Comparison of ENCODE assay signal across 10 cellular contexts in genomic region chr2:237154894-237155851, GRCh38.
DNase-seq lines count a peak whose midpoint lies in the region; ATAC-seq, FAIRE-seq and TF ChIP-seq lines count a peak whose summit lies in the region.
"Had no signal": no experiment of that assay in that cellular context is flagged by ENCODE, and none has a peak within 500 bp of the region (broad histone marks: within the 10 kb centered on the region; RNA-seq: fewer than 3 reads in every experiment).

No MANE protein-coding gene starts in this region.

- H2BK120ac ChIP-seq in H1 (replicated peaks; ENCODE audit: low read depth, low read length) = no peak overlapping the region

- no peak overlapping the region for H3K4me2 ChIP-seq in H1 (ENCODE audit: insufficient read depth in 1 of 2, low read depth in 2 of 2, low read length in 2 of 2)

- H3K4me1 ChIP-seq in H1 (replicated peaks in 1 of 4; ENCODE audit: control insufficient read depth in 3 of 4, insufficient read depth in 4 of 4, low read length in 3 of 4) = no peaks in the 10 kb centered on the region; a peak in 2 of 7 replicates

- H4K91ac ChIP-seq in H1 (replicated peaks; ENCODE audit: insufficient read length, low read length) = no peak overlapping the region

- FAIRE-seq in H1 (lab: Jason Lieb, UNC) = no peak

- H3K36me3 ChIP-seq in H1 (ENCODE audit: control insufficient read depth in 2 of 4, insufficient read depth in 4 of 4, low read length in 3 of 4) = no peaks in the 10 kb centered on the region

- no peak overlapping the region for H3K23ac ChIP-seq in H1 (ENCODE audit: insufficient read length)

- no peaks in the 10 kb centered on the region for H3K9me3 Mint-ChIP-seq in CD4-positive, alpha-beta T cell
- H3K9me3 Mint-ChIP-seq: CD14-positive monocyte had no signal

- no peak for TF ChIP-seq POLR2A in H1 (IDR thresholded peaks at IDR 0.05; ENCODE audit: control extremely low read depth in 1 of 2, low read depth in 2 of 2, low read length in 2 of 2)

- no peak overlapping the region; the same call in 1 of the 2 replicates for H2BK5ac ChIP-seq in H1 (ENCODE audit: low read depth, low read length)

- no peak overlapping the region for H3K27ac Mint-ChIP-seq in CD4-positive, alpha-beta T cell
- H3K27ac Mint-ChIP-seq: CD14-positive monocyte had no signal

- 0 out of 2 replicates have a peak overlapping the region, but pooled peaks have one; percentile 6 for H2BK20ac ChIP-seq in H1 (ENCODE audit: low read length)

- H3K79me2 ChIP-seq in H1 (ENCODE audit: control insufficient read depth in 1 of 2, insufficient read depth in 2 of 2, low read length in 2 of 2) = no peaks in the 10 kb centered on the region

- H3K9ac ChIP-seq in H1 (replicated peaks in 1 of 4; ENCODE audit: extremely low read depth in 1 of 4, low read depth in 3 of 4, low read length in 3 of 4) = no peak overlapping the region

- no peak overlapping the region for H3K27ac ChIP-seq in H1 (ENCODE audit: low read depth, low read length)
- H3K27ac ChIP-seq in CD4-positive, alpha-beta T cell (ENCODE audit: low read depth, low read length) = no peak overlapping the region

- TF ChIP-seq CTCF in H1 (IDR thresholded peaks at IDR 0.05; ENCODE audit: control extremely low read depth in 1 of 3, insufficient read depth in 1 of 3, low read depth in 1 of 3, low read length in 3 of 3) (no peak), foreskin fibroblast (IDR thresholded peaks at IDR 0.05; ENCODE audit: low read depth, low read length) (no peak)
- TF ChIP-seq CTCF in CD4-positive, alpha-beta T cell (IDR thresholded peaks at IDR 0.05) = no peak

- DNase-seq in activated naive CD4-positive, alpha-beta T cell treated with Interleukin-2 at 50 U/mL for 16 hours = peak; percentile 8
- DNase-seq in activated naive CD4-positive, alpha-beta T cell (lab: John Stamatoyannopoulos, UW) = no peak
- DNase-seq in H1 (ENCODE audit: low read depth in 1 of 2, low spot score in 2 of 2) (no peak), foreskin fibroblast (no peak)
- DNase-seq in stimulated activated naive CD8-positive, alpha-beta T cell treated with anti-CD3 and anti-CD28 coated beads, Interleukin-15, Interleukin-2, amounts not matched to agents 100 U/mL and 50 U/mL, for 24 hours = peak; percentile 70
- no peak for DNase-seq in CD4-positive, alpha-beta T cell
- DNase-seq: nucleus accumbens had no signal

- no peaks in the 10 kb centered on the region for H4K20me1 ChIP-seq in H1 (replicated peaks in 1 of 2; ENCODE audit: control insufficient read depth in 1 of 2, insufficient read depth in 2 of 2, low read length in 2 of 2)

- intact Hi-C loops in CD4-positive, alpha-beta T cell (cut with DNase I, micrococcal nuclease) = loop anchor here (1.0 to 5.0 kb wide), 4 partner anchors 267 to 590 kb away; no protein-coding TSS in a partner anchor

- no peak overlapping the region for H4K8ac ChIP-seq in H1 (ENCODE audit: extremely low read depth, insufficient read depth, low read length)

- no peak overlapping the region for H2AFZ ChIP-seq in H1 (ENCODE audit: low read length)

- H2BK15ac ChIP-seq in H1 (ENCODE audit: low read length) = no peak overlapping the region

- no peaks in the 10 kb centered on the region for H3K27me3 Mint-ChIP-seq in CD4-positive, alpha-beta T cell

- POLR2A ChIA-PET in H1 (lab: Charles Lee; ENCODE audit: partially characterized antibody) = no interaction called here
- POLR2A ChIA-PET in CD4-positive, alpha-beta T cell (lab: Charles Lee) = no interaction called here

- no peak overlapping the region for H3K18ac ChIP-seq in H1 (ENCODE audit: extremely low read depth, low read length)

- no peak overlapping the region for H3K14ac ChIP-seq in H1 (ENCODE audit: insufficient read length)

- no peaks in the 10 kb centered on the region for H3K4me1 Mint-ChIP-seq in CD4-positive, alpha-beta T cell (ENCODE audit: low read depth)
- H3K4me1 Mint-ChIP-seq: CD14-positive monocyte had no signal

- TF ChIP-seq EP300 in H1 (IDR thresholded peaks at IDR 0.05; ENCODE audit: borderline replicate concordance in 1 of 2, low read depth in 2 of 2, low read length in 2 of 2) = no peak

- WGBS in H1 (ENCODE audit: extremely low coverage in 1 of 2, insufficient coverage in 1 of 2, insufficient read length in 1 of 2, insufficient replicate concordance in 2 of 2, low coverage in 1 of 2, low lambda C conversion rate in 2 of 2, missing lambda C conversion rate in 1 of 2), 2 experiments = 84% methylated on average over 9 of the region's 10 CpGs; no CpG with 5 or more reads in 1 of the 2 experiments

- H3K4me3 ChIP-seq in H1 (ENCODE audit: extremely low read depth in 1 of 4, insufficient read depth in 2 of 4, low read depth in 3 of 4, low read length in 4 of 4) = no peak overlapping the region
- H3K4me3 ChIP-seq in foreskin fibroblast (ENCODE audit: low read depth in 1 of 2, low read length in 2 of 2) = no peak overlapping the region

- no peaks in the 10 kb centered on the region for H3K79me1 ChIP-seq in H1 (ENCODE audit: low read depth, low read length)

- no peak overlapping the region for H2BK12ac ChIP-seq in H1 (ENCODE audit: low read depth, low read length)

- no peak overlapping the region for H2AK5ac ChIP-seq in H1 (ENCODE audit: low read depth, low read length)

- no peaks in the 10 kb centered on the region for H3K36me3 Mint-ChIP-seq in CD4-positive, alpha-beta T cell (ENCODE audit: low read depth)
- H3K36me3 Mint-ChIP-seq: CD14-positive monocyte had no signal

- ATAC-seq in HG03095 (IDR thresholded peaks at IDR 0.05; ENCODE audit: unreplicated experiment) (peak; percentile 84), HG03378 (IDR thresholded peaks at IDR 0.05; ENCODE audit: unreplicated experiment) (no peak)
- ATAC-seq in stimulated activated naive CD8-positive, alpha-beta T cell treated with anti-CD3 and anti-CD28 coated beads, Interleukin-15, Interleukin-2, amounts not matched to agents 100 U/mL and 50 U/mL, for 24 hours = peak; percentile 80
- no peak for ATAC-seq in CD4-positive, alpha-beta T cell (ENCODE audit: poor library complexity)

- no peaks in the 10 kb centered on the region for H3K27me3 ChIP-seq in H1 (replicated peaks in 1 of 4; ENCODE audit: control insufficient read depth in 3 of 4, extremely low read depth in 1 of 4, insufficient read depth in 3 of 4, low read length in 3 of 4)
- H3K27me3 ChIP-seq in CD4-positive, alpha-beta T cell (ENCODE audit: control insufficient read depth, insufficient read depth, low read length) = no peaks in the 10 kb centered on the region

- H4K5ac ChIP-seq in H1 (ENCODE audit: insufficient read length, low read depth, low read length) = no peak overlapping the region

- H3K9me3 ChIP-seq in H1 (ENCODE audit: insufficient read depth in 2 of 2, low read depth in 1 of 2, low read length in 1 of 2) = no peaks in the 10 kb centered on the region
- no peaks in the 10 kb centered on the region for H3K9me3 ChIP-seq in CD4-positive, alpha-beta T cell (ENCODE audit: control insufficient read depth, low read length)

- H3K56ac ChIP-seq in H1 (replicated peaks; ENCODE audit: insufficient read length, low read depth, low read length) = no peak overlapping the region

- CTCF ChIA-PET in H1 (lab: Charles Lee; ENCODE audit: partially characterized antibody) = interaction anchor here (0.8 to 3.1 kb wide), 26 partner anchors 10 to 417 kb away, joined by 3 to 21 read pairs (median 8); no protein-coding TSS in a partner anchor
- CTCF ChIA-PET in CD4-positive, alpha-beta T cell (lab: Charles Lee) = interaction anchor here (0.8 to 2.2 kb wide), 3 partner anchors 320 to 417 kb away, joined by 3 to 11 read pairs (median 10); no protein-coding TSS in a partner anchor

- H3K4me3 Mint-ChIP-seq in CD4-positive, alpha-beta T cell = no peak overlapping the region

- TF ChIP-seq RAD21 in H1 (IDR thresholded peaks at IDR 0.05 in 1 of 2, conservative IDR thresholded peaks at IDR 0.05 in 1 of 2; ENCODE audit: low read depth in 2 of 2, low read length in 2 of 2) = no peak

- H3K4ac ChIP-seq in H1 (replicated peaks; ENCODE audit: insufficient read length, low read depth, low read length) = no peak overlapping the region

- no peaks in the 10 kb centered on the region for H3K23me2 ChIP-seq in H1 (ENCODE audit: low read depth, low read length)

TF ChIP-seq in H1, 55 proteins besides CTCF, POLR2A, EP300 and RAD21:
- TF ChIP-seq TAF7 (optimal IDR thresholded peaks at IDR 0.05; ENCODE audit: borderline replicate concordance, low read depth, low read length) (no peak), ATF2 (IDR thresholded peaks at IDR 0.05; ENCODE audit: low read length) (no peak), KDM1A (IDR thresholded peaks at IDR 0.05; ENCODE audit: borderline replicate concordance, low read length) (no peak)

Comparison
In these comparisons a context has a peak if more than half of its experiments do, and no peak if none do; other contexts are left out.
1. DNase-seq: peak in activated naive CD4-positive, alpha-beta T cell treated with Interleukin-2 at 50 U/mL for 16 hours (single experiment) and stimulated activated naive CD8-positive, alpha-beta T cell treated with anti-CD3 and anti-CD28 coated beads, Interleukin-15, Interleukin-2, amounts not matched to agents 100 U/mL and 50 U/mL, for 24 hours (single experiment); none in activated naive CD4-positive, alpha-beta T cell (0 of 4), H1 (0 of 2), foreskin fibroblast (0 of 2) and CD4-positive, alpha-beta T cell (0 of 10).
2. ATAC-seq: peak in HG03095 (single experiment) and stimulated activated naive CD8-positive, alpha-beta T cell treated with anti-CD3 and anti-CD28 coated beads, Interleukin-15, Interleukin-2, amounts not matched to agents 100 U/mL and 50 U/mL, for 24 hours (single experiment); none in HG03378 (single experiment) and CD4-positive, alpha-beta T cell (single experiment).